Comparison of ENCODE assay signal across 14 cellular contexts in genomic region chr1:180962178-180962577, GRCh38. TPM values are rescaled to one million over a fixed set of nuclear protein-coding genes. Genes with fewer than 3 reads are reported as not detected.
DNase-seq lines count a peak whose midpoint lies in the region; ATAC-seq and TF ChIP-seq lines count a peak whose summit lies in the region.
"Had no signal": no experiment of that assay in that cellular context is flagged by ENCODE, and none has a peak within 500 bp of the region (broad histone marks: within the 10 kb centered on the region; RNA-seq: fewer than 3 reads in every experiment).

No MANE protein-coding gene starts in this region.

- no peak overlapping the region; the same call in 1 of the 2 replicates for H3K4me2 ChIP-seq in MM.1S (ENCODE audit: low read depth, low read length)

- H2AFZ ChIP-seq in MM.1S (ENCODE audit: low read length), result no peak overlapping the region

- no peaks in the 10 kb centered on the region for H3K79me2 ChIP-seq in MM.1S (ENCODE audit: low read length)

- DNase-seq in MM.1S (peak; percentile 61), NCI-H510A (lab: John Stamatoyannopoulos, UW) (peak; percentile 31), left colon (peak in 1 of 2 donors; percentile 44), superior temporal gyrus (ENCODE audit: extremely low spot score) (peak; percentile 22), heart right ventricle (no peak), erythroblast (lab: John Stamatoyannopoulos, UW) (no peak), GM10266 (ENCODE audit: extremely low spot score) (no peak)
- DNase-seq: activated gamma-delta T cell treated with Interleukin-2 at 50 U/mL for 16 hours; lower lobe of right lung; MV-4-11; NCI-H774; stimulated activated CD4-positive, alpha-beta T cell treated with anti-CD3 and anti-CD28 coated beads, Interleukin-2, amount 100 ng/mL, for 48 hours; T-cell had no signal

- H3K4me1 ChIP-seq in MM.1S (ENCODE audit: low read length) (no peaks in the 10 kb centered on the region), heart right ventricle (peaks cover 0 to 8% (median 0%) of the 10 kb centered on the region in 9 donors)
- H3K4me1 ChIP-seq: lower lobe of right lung had no signal

- no peaks in the 10 kb centered on the region for H4K20me1 ChIP-seq in MM.1S (ENCODE audit: insufficient read depth, low read length)

- H3K27ac ChIP-seq in MM.1S (ENCODE audit: low read length) (no peak overlapping the region), heart right ventricle (no peak overlapping the region)
- H3K27ac ChIP-seq: lower lobe of right lung had no signal

- H3K36me3 ChIP-seq in MM.1S (replicated peaks; ENCODE audit: insufficient read depth, low read length), result no peaks in the 10 kb centered on the region
- H3K36me3 ChIP-seq in heart right ventricle, result peaks cover 0 to 59% (median 0%) of the 10 kb centered on the region in 9 donors

- TF ChIP-seq CTCF in MM.1S (IDR thresholded peaks at IDR 0.05; ENCODE audit: low read length) (no peak), heart right ventricle (IDR thresholded peaks at IDR 0.05) (no peak), GM10266 (IDR thresholded peaks at IDR 0.05; ENCODE audit: control insufficient read depth, insufficient read depth, low read depth, missing control alignments) (no peak)

- TF ChIP-seq POLR2A in erythroblast (IDR thresholded peaks at IDR 0.05; ENCODE audit: low read length), result no peak

- H3K9ac ChIP-seq in MM.1S (ENCODE audit: low read length), result no peak overlapping the region

- H3F3A ChIP-seq in MM.1S (ENCODE audit: insufficient read depth, low read length), result no peaks in the 10 kb centered on the region

- ATAC-seq in left colon, result peak; percentile 98
- ATAC-seq in heart right ventricle, result no peak
- ATAC-seq: natural killer cell treated with Interleukin-12 subunit alpha and Interleukin-12 subunit beta and Interleukin-15 and Interleukin-18, amount 100 ng/mL, for 72 hours; T-cell had no signal

- intact Hi-C loops in left colon (cut with DNase I, micrococcal nuclease), result no loop called here
- intact Hi-C loops in heart right ventricle (cut with DNase I), result no loop called here

- no peak overlapping the region for H3K4me3 ChIP-seq in MM.1S (ENCODE audit: low read length)
- H3K4me3 ChIP-seq in heart right ventricle, result no peak overlapping the region
- H3K4me3 ChIP-seq: lower lobe of right lung had no signal

- WGBS in heart right ventricle, 2 donors, result 86 to 90% methylated on average over 4 of the region's 4 CpGs

- H3K9me2 ChIP-seq in MM.1S (replicated peaks; ENCODE audit: insufficient read depth, low read length), result no peaks in the 10 kb centered on the region

- H3K9me3 ChIP-seq in MM.1S (replicated peaks; ENCODE audit: insufficient read depth, low read length) (no peaks in the 10 kb centered on the region), heart right ventricle (no peaks in the 10 kb centered on the region)
- H3K9me3 ChIP-seq: lower lobe of right lung had no signal

- no peaks in the 10 kb centered on the region for H3K27me3 ChIP-seq in MM.1S (replicated peaks; ENCODE audit: insufficient read depth, low read length)
- no peaks in the 10 kb centered on the region for H3K27me3 ChIP-seq in heart right ventricle

RNA-seq across cellular contexts. Expression of gene KIAA1614, which starts 49.5 kb away (rescaled TPM):
- total RNA-seq in left colon (1 to 10 TPM in 1 of 2 donors, under 1 TPM in 1; 0.67 to 1.6 TPM), heart right ventricle (10 to 100 TPM in 1 of 10 donors, 1 to 10 TPM in 9; 4.7 to 13.6 (median 6.4) TPM)
- 1 to 10 TPM; 5.0 to 7.3 TPM for polyA plus RNA-seq in heart right ventricle

Comparison
In these comparisons a context has a peak if more than half of its experiments do, and no peak if none do; other contexts are left out.
1. DNase-seq: peak in MM.1S (single experiment), NCI-H510A (single experiment) and superior temporal gyrus (single experiment); none in heart right ventricle (0 of 2), erythroblast (0 of 2) and GM10266 (single experiment).